ENCODE assay signal across 24 cellular contexts in the genomic region with DNA sequence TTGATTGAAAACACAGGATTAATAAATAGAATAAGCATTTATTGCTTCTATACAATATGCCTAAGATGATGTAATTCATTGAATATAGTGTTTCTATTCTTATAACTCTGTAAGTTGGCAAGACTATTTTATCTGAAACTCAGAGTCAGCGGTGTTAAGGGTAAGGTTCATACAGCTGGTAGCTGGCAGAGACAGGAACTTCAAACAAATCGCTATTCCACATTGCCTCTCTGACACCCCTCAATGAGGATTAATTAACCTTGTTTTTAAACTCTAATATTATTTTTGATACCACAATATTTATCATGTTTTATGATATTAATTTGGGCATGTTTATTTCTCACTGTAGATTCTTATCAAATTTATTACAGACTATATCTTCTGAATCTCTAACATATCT.
"Had no signal": no experiment of that assay in that cellular context is flagged by ENCODE, and none has a peak within 500 bp of the region (broad histone marks: within the 10 kb centered on the region; RNA-seq: fewer than 3 reads in every experiment).

No MANE protein-coding gene starts in this region.

- H3K9me3 ChIP-seq: stomach, suprapubic skin, testis, thoracic aorta, thyroid gland, tibial artery, tibial nerve, transverse colon, upper lobe of left lung, upper lobe of right lung, uterus, vagina had no signal

- H3K27ac ChIP-seq: stomach, suprapubic skin, testis, thoracic aorta, thyroid gland, tibial artery, tibial nerve, transverse colon, upper lobe of left lung, upper lobe of right lung, uterus, vagina had no signal

- DNase-seq: stimulated activated CD4-positive, alpha-beta T cell treated with anti-CD3 and anti-CD28 coated beads, Interleukin-2, amount 100 ng/mL, for 48 hours; stimulated activated CD4-positive, alpha-beta T cell treated with anti-CD3 and anti-CD28 coated beads, Interleukin-4, amount 100 ng/mL, for 1 hour; stimulated activated CD4-positive, alpha-beta T cell treated with anti-CD3 and anti-CD28 coated beads, Interleukin-4, amount 100 ng/mL, for 24 hours; stimulated activated CD4-positive, alpha-beta T cell treated with anti-CD3 and anti-CD28 coated beads, Interleukin-4, amount 100 ng/mL, for 4 hours; stimulated activated CD8-positive, alpha-beta memory T cell treated with anti-CD3 and anti-CD28 coated beads, Interleukin-4, amount 100 ng/mL, for 48 hours; stimulated activated naive B cell treated with anti-CD40 and anti-IgM and Interleukin-4, amounts not matched to agents 10 μg/mL and 1 μg/mL and 100 μg/mL, for 72 hours; stimulated activated naive CD4-positive, alpha-beta T cell; stimulated activated naive CD4-positive, alpha-beta T cell treated with Interleukin-2 at 50 U/mL for 16 hours; stimulated activated naive CD8-positive, alpha-beta T cell treated with anti-CD3 and anti-CD28 coated beads, Interleukin-15, amount 100 ng/mL, for 72 hours; stimulated activated naive CD8-positive, alpha-beta T cell treated with anti-CD3 and anti-CD28 coated beads, Interleukin-15, Interleukin-2, amounts not matched to agents 100 U/mL and 50 U/mL, for 24 hours; stomach; substantia nigra; testis; thyroid gland; tibial artery; transverse colon; trophoblast cell; upper lobe of left lung; upper lobe of right lung; uterus had no signal

- H3K27me3 ChIP-seq: stomach, suprapubic skin, testis, thyroid gland, tibial artery, tibial nerve, transverse colon, upper lobe of left lung, upper lobe of right lung, uterus, vagina had no signal

- H3K4me1 ChIP-seq: stomach, suprapubic skin, testis, thyroid gland, tibial artery, tibial nerve, transverse colon, upper lobe of right lung, uterus, vagina had no signal

- H3K36me3 ChIP-seq: stomach, suprapubic skin, thoracic aorta, thyroid gland, tibial nerve, transverse colon, upper lobe of left lung, upper lobe of right lung, uterus, vagina had no signal

- H3K4me3 ChIP-seq: stomach, suprapubic skin, testis, thoracic aorta, thyroid gland, tibial artery, tibial nerve, transverse colon, upper lobe of left lung, upper lobe of right lung, uterus, vagina had no signal
